Comparison of ENCODE assay signal across 8 cellular contexts in the genomic region with DNA sequence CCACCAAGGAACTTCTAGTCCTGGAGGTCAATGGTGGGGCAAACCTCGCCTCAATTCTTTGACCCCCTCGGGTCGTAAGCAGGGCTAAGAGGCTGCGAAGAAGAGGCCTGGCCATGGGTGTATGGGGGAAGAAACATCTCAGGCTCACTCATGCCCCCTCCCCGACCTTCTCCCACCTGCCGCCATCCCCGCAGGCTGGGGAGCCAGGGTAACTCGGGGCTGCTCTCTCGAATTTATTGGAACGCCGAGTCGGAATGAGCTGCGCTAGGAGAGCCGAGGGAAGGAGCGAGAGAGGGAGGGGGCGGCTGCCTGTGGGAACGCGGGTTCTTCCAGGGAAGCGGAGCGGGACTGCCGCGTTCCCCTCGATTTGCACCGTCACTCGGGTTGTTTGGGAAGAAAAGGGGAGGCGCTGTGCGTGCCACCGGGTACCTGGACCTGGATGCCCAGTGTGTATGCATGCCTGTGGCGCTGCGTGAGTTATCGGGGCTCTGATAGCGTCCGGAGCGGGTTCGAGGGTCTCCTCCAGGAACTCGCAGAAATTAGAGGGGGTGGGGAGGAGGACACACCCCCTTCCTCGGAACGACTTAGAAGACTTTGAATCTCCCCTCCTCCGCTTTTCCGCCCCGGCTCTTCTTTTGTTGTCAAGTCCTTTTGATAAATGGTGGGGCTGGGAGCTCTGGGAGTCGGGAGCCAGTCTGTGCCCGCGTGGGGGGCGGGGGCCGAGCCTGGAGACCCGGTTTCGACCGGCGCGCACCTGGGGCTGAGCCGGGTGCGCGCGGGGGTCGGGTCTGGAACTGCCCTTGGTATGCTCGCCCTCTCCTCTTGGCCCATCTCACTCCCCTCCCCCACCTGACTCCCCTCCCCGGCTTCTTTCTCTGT. TPM values are rescaled to one million over a fixed set of nuclear protein-coding genes. Genes with fewer than 3 reads are reported as not detected.
DNase-seq lines count a peak whose midpoint lies in the region; ATAC-seq, FAIRE-seq and TF ChIP-seq lines count a peak whose summit lies in the region.

No MANE protein-coding gene starts in this region.

- peak overlapping the region; percentile 70 for H3K4me3 Mint-ChIP-seq in activated T-helper 17 cell treated with anti-CD3 and anti-CD28 coated beads, Interleukin-2, amount 50 U/mL, for 72 hours

- no peaks in the 10 kb centered on the region for H3K9me3 ChIP-seq in right cardiac atrium (ENCODE audit: control insufficient read depth, low read length)

- ATAC-seq in activated T-helper 17 cell treated with anti-CD3 and anti-CD28 coated beads, Interleukin-2, amount 50 U/mL, for 72 hours (replicated peaks) = no peak
- ATAC-seq in right cardiac atrium (no peak), GM18519 (IDR thresholded peaks at IDR 0.05; ENCODE audit: low FRiP score, unreplicated experiment) (no peak)

- no peak for TF ChIP-seq RAD21 in Ishikawa (IDR thresholded peaks at IDR 0.05; ENCODE audit: low read depth)

- H3K36me3 Mint-ChIP-seq in activated T-helper 17 cell treated with anti-CD3 and anti-CD28 coated beads, Interleukin-2, amount 50 U/mL, for 72 hours (ENCODE audit: low read depth) = peaks cover 21% of the 10 kb centered on the region

- TF ChIP-seq CTCF in retinal pigment epithelial cell (conservative IDR thresholded peaks at IDR 0.05; ENCODE audit: low read depth, low read length) = peak; percentile 6

- TF ChIP-seq EP300 in Ishikawa (IDR thresholded peaks at IDR 0.05; ENCODE audit: borderline replicate concordance) = no peak

- H3K9me3 Mint-ChIP-seq in activated T-helper 17 cell treated with anti-CD3 and anti-CD28 coated beads, Interleukin-2, amount 50 U/mL, for 72 hours = peaks cover 3% of the 10 kb centered on the region

- no peaks in the 10 kb centered on the region for H3K27me3 ChIP-seq in right cardiac atrium (ENCODE audit: control insufficient read depth, insufficient read depth)

- H3K27ac ChIP-seq in right cardiac atrium (ENCODE audit: low read length) = peak overlapping the region; percentile 89

- DNase-seq in DMS53 (lab: John Stamatoyannopoulos, UW) (peak; percentile 82), right cardiac atrium (peak; percentile 36 to 76 (median 70)), retinal pigment epithelial cell (ENCODE audit: low read depth) (no peak), GM19239 (ENCODE audit: insufficient read length, low spot score) (no peak), NAMALWA (ENCODE audit: low spot score) (no peak)

- H3K4me1 Mint-ChIP-seq in activated T-helper 17 cell treated with anti-CD3 and anti-CD28 coated beads, Interleukin-2, amount 50 U/mL, for 72 hours = peaks cover 14% of the 10 kb centered on the region

- H3K4me3 ChIP-seq in right cardiac atrium (ENCODE audit: low read length) = peak overlapping the region; percentile 82
- H3K4me3 ChIP-seq in retinal pigment epithelial cell (ENCODE audit: low read length) = peak overlapping the region; percentile 98

- FAIRE-seq in GM19239 (lab: Jason Lieb, UNC) = no peak

- H3K27ac Mint-ChIP-seq in activated T-helper 17 cell treated with anti-CD3 and anti-CD28 coated beads, Interleukin-2, amount 50 U/mL, for 72 hours = no peak overlapping the region

- peaks cover 42% of the 10 kb centered on the region for H3K27me3 Mint-ChIP-seq in activated T-helper 17 cell treated with anti-CD3 and anti-CD28 coated beads, Interleukin-2, amount 50 U/mL, for 72 hours

- H3K4me1 ChIP-seq in right cardiac atrium (ENCODE audit: control insufficient read depth, insufficient read depth, low read length) = no peaks in the 10 kb centered on the region

- under 1% methylated on average over 58 of the region's 58 CpGs for WGBS in right cardiac atrium

- intact Hi-C loops in right cardiac atrium (cut with DNase I) = loop anchor here in 3 of 4 donors (10.0 kb wide), 5 partner anchors 211 to 1151 kb away; no protein-coding TSS in a partner anchor

TF ChIP-seq in Ishikawa, 13 proteins besides CTCF, POLR2A, EP300 and RAD21:
- TF ChIP-seq CREB1 (IDR thresholded peaks at IDR 0.05; ENCODE audit: low read depth) (no peak), NFIC (IDR thresholded peaks at IDR 0.05) (no peak), USF1 (IDR thresholded peaks at IDR 0.05) (no peak), MAX (IDR thresholded peaks at IDR 0.05) (no peak; the same call in 1 of the 2 replicates), TCF12 (IDR thresholded peaks at IDR 0.05; ENCODE audit: low read depth) (peak; percentile 32; the same call in 1 of the 2 replicates), YY1 (IDR thresholded peaks at IDR 0.05; ENCODE audit: low read depth) (0 out of 2 replicates have a peak, but pooled peaks have one; percentile 7), CEBPB (IDR thresholded peaks at IDR 0.05) (no peak), TAF1 (IDR thresholded peaks at IDR 0.05; ENCODE audit: low read depth) (0 out of 2 replicates have a peak, but pooled peaks have one; percentile 24)
- TF ChIP-seq, protein P1, sequence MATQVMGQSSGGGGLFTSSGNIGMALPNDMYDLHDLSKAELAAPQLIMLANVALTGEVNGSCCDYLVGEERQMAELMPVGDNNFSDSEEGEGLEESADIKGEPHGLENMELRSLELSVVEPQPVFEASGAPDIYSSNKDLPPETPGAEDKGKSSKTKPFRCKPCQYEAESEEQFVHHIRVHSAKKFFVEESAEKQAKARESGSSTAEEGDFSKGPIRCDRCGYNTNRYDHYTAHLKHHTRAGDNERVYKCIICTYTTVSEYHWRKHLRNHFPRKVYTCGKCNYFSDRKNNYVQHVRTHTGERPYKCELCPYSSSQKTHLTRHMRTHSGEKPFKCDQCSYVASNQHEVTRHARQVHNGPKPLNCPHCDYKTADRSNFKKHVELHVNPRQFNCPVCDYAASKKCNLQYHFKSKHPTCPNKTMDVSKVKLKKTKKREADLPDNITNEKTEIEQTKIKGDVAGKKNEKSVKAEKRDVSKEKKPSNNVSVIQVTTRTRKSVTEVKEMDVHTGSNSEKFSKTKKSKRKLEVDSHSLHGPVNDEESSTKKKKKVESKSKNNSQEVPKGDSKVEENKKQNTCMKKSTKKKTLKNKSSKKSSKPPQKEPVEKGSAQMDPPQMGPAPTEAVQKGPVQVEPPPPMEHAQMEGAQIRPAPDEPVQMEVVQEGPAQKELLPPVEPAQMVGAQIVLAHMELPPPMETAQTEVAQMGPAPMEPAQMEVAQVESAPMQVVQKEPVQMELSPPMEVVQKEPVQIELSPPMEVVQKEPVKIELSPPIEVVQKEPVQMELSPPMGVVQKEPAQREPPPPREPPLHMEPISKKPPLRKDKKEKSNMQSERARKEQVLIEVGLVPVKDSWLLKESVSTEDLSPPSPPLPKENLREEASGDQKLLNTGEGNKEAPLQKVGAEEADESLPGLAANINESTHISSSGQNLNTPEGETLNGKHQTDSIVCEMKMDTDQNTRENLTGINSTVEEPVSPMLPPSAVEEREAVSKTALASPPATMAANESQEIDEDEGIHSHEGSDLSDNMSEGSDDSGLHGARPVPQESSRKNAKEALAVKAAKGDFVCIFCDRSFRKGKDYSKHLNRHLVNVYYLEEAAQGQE (IDR thresholded peaks at IDR 0.05; ENCODE audit: low read depth) = no peak

RNA-seq across cellular contexts. Expression of gene ZNF503, which starts 1.8 kb away (rescaled TPM):
- total RNA-seq in activated T-helper 17 cell treated with anti-CD3 and anti-CD28 coated beads, Interleukin-2, amount 50 U/mL, for 72 hours = under 1 TPM; 0.13 to 0.30 TPM
- total RNA-seq in right cardiac atrium = 10 to 100 TPM; 13.2 to 14.6 (median 14.3) TPM
- polyA plus RNA-seq in right cardiac atrium = 8.7 TPM

RNA-seq across cellular contexts. Expression of gene LRMDA, which starts 28.0 kb away (rescaled TPM):
- total RNA-seq in activated T-helper 17 cell treated with anti-CD3 and anti-CD28 coated beads, Interleukin-2, amount 50 U/mL, for 72 hours = not detected
- total RNA-seq in right cardiac atrium = 10 to 100 TPM; 42.7 to 97.9 (median 55.1) TPM
- polyA plus RNA-seq in right cardiac atrium = 48.8 TPM

Comparison
In these comparisons a context has a peak if more than half of its experiments do, and no peak if none do; other contexts are left out.
1. DNase-seq: peak in DMS53 (single experiment) and right cardiac atrium (3 of 3); none in retinal pigment epithelial cell (single experiment), GM19239 (single experiment) and NAMALWA (single experiment).
2. RNA of gene ZNF503, which starts 1.8 kb away (total RNA-seq): 13.2 to 14.6 TPM in right cardiac atrium; 0.13 to 0.30 TPM in activated T-helper 17 cell treated with anti-CD3 and anti-CD28 coated beads, Interleukin-2, amount 50 U/mL, for 72 hours; every median in the first group is over 10 times any median in the second.
3. RNA of gene LRMDA, which starts 28.0 kb away (total RNA-seq): 42.7 to 97.9 TPM in right cardiac atrium; not detected in activated T-helper 17 cell treated with anti-CD3 and anti-CD28 coated beads, Interleukin-2, amount 50 U/mL, for 72 hours; every median in the first group is over 10 times any median in the second.